Comparison of ENCODE assay signal across 8 cellular contexts in the genomic region with DNA sequence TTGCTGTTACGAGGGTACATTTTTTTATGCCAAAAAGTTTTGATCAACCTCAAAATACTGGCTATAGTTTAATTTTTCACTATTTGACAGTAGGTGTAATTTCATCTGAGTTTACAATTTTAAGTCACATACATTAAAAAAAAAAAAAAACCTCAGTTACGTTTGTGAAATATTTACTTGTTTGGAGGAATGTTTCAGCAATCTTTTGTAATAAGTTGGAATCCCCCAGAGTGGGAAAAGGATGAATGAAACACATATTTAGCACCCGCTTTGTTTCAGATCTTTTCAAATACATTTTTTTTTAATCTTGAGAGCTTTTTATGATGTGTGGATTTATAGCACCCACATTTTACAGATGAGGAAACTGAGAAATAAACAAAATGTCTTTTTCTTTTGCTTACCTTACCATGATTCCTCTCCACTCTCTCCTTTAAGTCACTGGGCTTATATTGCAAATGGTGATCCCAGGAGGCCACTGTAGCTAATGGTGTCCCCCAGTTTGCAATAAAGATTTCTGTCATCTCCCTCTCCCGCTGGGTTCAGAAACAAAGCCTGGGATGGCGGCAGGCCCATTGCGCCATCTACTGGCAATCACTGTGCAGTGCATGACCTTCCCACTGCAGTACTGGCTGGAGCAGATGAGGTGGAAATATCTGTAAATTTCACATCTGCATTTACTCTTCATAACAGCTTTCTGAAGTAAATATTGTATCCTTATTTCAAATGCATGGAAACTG. TPM values are rescaled to one million over a fixed set of nuclear protein-coding genes. Genes with fewer than 3 reads are reported as not detected.
DNase-seq lines count a peak whose midpoint lies in the region; ATAC-seq and TF ChIP-seq lines count a peak whose summit lies in the region.

No MANE protein-coding gene starts in this region.

- H3K9me3 Mint-ChIP-seq in naive thymus-derived CD8-positive, alpha-beta T cell: no peaks in the 10 kb centered on the region

- peak overlapping the region in 2 of 10 donors; percentile 1 to 81 for H3K4me3 Mint-ChIP-seq in naive thymus-derived CD8-positive, alpha-beta T cell

- no peak overlapping the region for H3K4me3 ChIP-seq in OCI-LY1 (ENCODE audit: low read depth, low read length, poor library complexity, severe bottlenecking)
- H3K4me3 ChIP-seq in esophagus squamous epithelium: peak overlapping the region in 1 of 4 donors; percentile 30

- H3K4me2 ChIP-seq in OCI-LY1 (ENCODE audit: low read length): no peak overlapping the region

- H3K4me1 Mint-ChIP-seq in naive thymus-derived CD8-positive, alpha-beta T cell: peaks cover 7 to 20% (median 10%) of the 10 kb centered on the region in 4 donors

- POLR2A ChIA-PET in GM10248 (lab: Yijun Ruan, JAX): no interaction called here
- POLR2A ChIA-PET in naive thymus-derived CD8-positive, alpha-beta T cell (lab: Charles Lee): no interaction called here

- H3K9me3 ChIP-seq in OCI-LY1 (ENCODE audit: low read length) (no peaks in the 10 kb centered on the region), esophagus squamous epithelium (no peaks in the 10 kb centered on the region)

- no peaks in the 10 kb centered on the region for H3K36me3 ChIP-seq in OCI-LY1 (ENCODE audit: insufficient read depth, low read length)
- H3K36me3 ChIP-seq in esophagus squamous epithelium: no peaks in the 10 kb centered on the region

- H3K4me1 ChIP-seq in OCI-LY1 (ENCODE audit: insufficient read depth, low read length, severe bottlenecking): no peaks in the 10 kb centered on the region
- H3K4me1 ChIP-seq in esophagus squamous epithelium: peaks cover 0 to 11% (median 3%) of the 10 kb centered on the region in 3 donors

- peak overlapping the region in 2 of 10 donors; percentile 20 to 33 for H3K27ac Mint-ChIP-seq in naive thymus-derived CD8-positive, alpha-beta T cell

- no peaks in the 10 kb centered on the region for H4K20me1 ChIP-seq in OCI-LY1 (ENCODE audit: insufficient read depth, low read length)

- no peak overlapping the region for H3K9ac ChIP-seq in OCI-LY1 (ENCODE audit: low read length)

- DNase-seq in GM10248 (ENCODE audit: extremely low spot score) (peak; percentile 80), esophagus squamous epithelium (lab: John Stamatoyannopoulos, UW) (no peak)
- peak; percentile 67 for DNase-seq in activated T-cell treated with anti-CD3 and anti-CD28 coated beads, Interleukin-2, amount 50 U/mL, for 1 hour
- peak in 9 of 10 donors; percentile 21 to 78 (median 55) for DNase-seq in naive thymus-derived CD8-positive, alpha-beta T cell
- DNase-seq in stimulated activated naive CD4-positive, alpha-beta T cell (lab: John Stamatoyannopoulos, UW): peak; percentile 1 to 64 (median 22)

- H3K27me3 ChIP-seq in OCI-LY1 (ENCODE audit: insufficient read depth, low read length) (no peaks in the 10 kb centered on the region), esophagus squamous epithelium (peaks cover 0 to 40% (median 0%) of the 10 kb centered on the region in 4 donors)

- no peak overlapping the region for H3K27ac ChIP-seq in OCI-LY1 (ENCODE audit: low read depth, low read length, poor library complexity, severe bottlenecking)
- H3K27ac ChIP-seq in esophagus squamous epithelium: no peak overlapping the region

- no peak for TF ChIP-seq POLR2A in esophagus squamous epithelium (IDR thresholded peaks at IDR 0.05)

- H3F3A ChIP-seq in OCI-LY1 (ENCODE audit: insufficient read depth, low read length): no peaks in the 10 kb centered on the region

- ATAC-seq in HG03045 (IDR thresholded peaks at IDR 0.05; ENCODE audit: unreplicated experiment): peak; percentile 74
- peak; percentile 70 to 86 for ATAC-seq in naive thymus-derived CD8-positive, alpha-beta T cell
- no peak for ATAC-seq in GM19467 (IDR thresholded peaks at IDR 0.05; ENCODE audit: unreplicated experiment)

- TF ChIP-seq CTCF in GM10248 (IDR thresholded peaks at IDR 0.05; ENCODE audit: control extremely low read depth, extremely low read depth, low read depth, missing control alignments) (peak; percentile 99), OCI-LY1 (IDR thresholded peaks at IDR 0.05; ENCODE audit: low read length) (peak; percentile 96), esophagus squamous epithelium (IDR thresholded peaks at IDR 0.05) (peak; percentile 84 to 99 (median 92))

- H3K79me2 ChIP-seq in OCI-LY1 (ENCODE audit: insufficient read depth, low read length): no peaks in the 10 kb centered on the region

- CTCF ChIA-PET in GM10248 (lab: Yijun Ruan, JAX): interaction anchor here (0.7 to 14.3 kb wide), 47 partner anchors 15 to 350 kb away, joined by 3 to 420 read pairs (median 5); a partner anchor contains a TSS

- intact Hi-C loops in esophagus squamous epithelium (cut with DNase I): loop anchor here (10.0 kb wide), 1 partner anchor 174 kb away; no protein-coding TSS in a partner anchor

- WGBS in esophagus squamous epithelium, 2 donors: 34 to 36% methylated on average over 6 of the region's 6 CpGs

- peaks cover 9 to 39% (median 21%) of the 10 kb centered on the region in 5 donors for H3K27me3 Mint-ChIP-seq in naive thymus-derived CD8-positive, alpha-beta T cell

- no peaks in the 10 kb centered on the region for H3K9me2 ChIP-seq in OCI-LY1 (ENCODE audit: low read depth, low read length)

- H2AFZ ChIP-seq in OCI-LY1 (ENCODE audit: low read length): no peak overlapping the region

- H3K36me3 Mint-ChIP-seq in naive thymus-derived CD8-positive, alpha-beta T cell: no peaks in the 10 kb centered on the region

RNA-seq across cellular contexts. Expression of a gene that starts 27.7 kb away (rescaled TPM):
- total RNA-seq in esophagus squamous epithelium: 10 to 100 TPM in 1 of 4 donors, 1 to 10 TPM in 2, not detected in 1; 2.9 to 11.7 (median 9.4) TPM
- 10 to 100 TPM; 13.4 to 15.3 TPM for total RNA-seq in naive thymus-derived CD8-positive, alpha-beta T cell
- not detected for polyA plus RNA-seq in naive thymus-derived CD8-positive, alpha-beta T cell

RNA-seq across cellular contexts. Expression of a gene that starts 45.1 kb away (rescaled TPM):
- total RNA-seq in esophagus squamous epithelium: 1 to 10 TPM in 3 of 4 donors, under 1 TPM in 1; 0.56 to 3.2 (median 2.6) TPM
- 1 to 10 TPM; 2.9 to 4.3 TPM for total RNA-seq in naive thymus-derived CD8-positive, alpha-beta T cell
- 100 to 1,000 TPM in 1 of 3 donors, 1 to 10 TPM in 2; 2.9 to 219 (median 3.9) TPM for polyA plus RNA-seq in naive thymus-derived CD8-positive, alpha-beta T cell

RNA-seq across cellular contexts. Expression of a gene that starts 47.8 kb away (rescaled TPM):
- 1 to 10 TPM in 1 of 4 donors, not detected in 3; 3.5 TPM for total RNA-seq in esophagus squamous epithelium
- total RNA-seq in naive thymus-derived CD8-positive, alpha-beta T cell: 1 to 10 TPM in 1 of 2 experiments, under 1 TPM in 1; 0.77 to 3.0 TPM
- polyA plus RNA-seq in naive thymus-derived CD8-positive, alpha-beta T cell: 10 to 100 TPM in 1 of 3 donors, not detected in 2; 34.9 TPM

RNA-seq across cellular contexts. Expression of a gene that starts 58.8 kb away (rescaled TPM):
- total RNA-seq in esophagus squamous epithelium: under 1 TPM in 1 of 4 donors, not detected in 3; 0.68 TPM
- 1 to 10 TPM; 1.6 to 2.6 TPM for total RNA-seq in naive thymus-derived CD8-positive, alpha-beta T cell
- 10 to 100 TPM in 1 of 3 donors, not detected in 2; 10.9 TPM for polyA plus RNA-seq in naive thymus-derived CD8-positive, alpha-beta T cell
